In genomic region chr14:54338696-54339317, GRCh38 we compare ENCODE assay signal across 8 cellular contexts. TPM values are rescaled to one million over a fixed set of nuclear protein-coding genes. Genes with fewer than 3 reads are reported as not detected.
DNase-seq lines count a peak whose midpoint lies in the region; ATAC-seq, FAIRE-seq and TF ChIP-seq lines count a peak whose summit lies in the region.

No MANE protein-coding gene starts in this region.

- no peak for FAIRE-seq in pancreas (lab: Jason Lieb, UNC)

- no peak for TF ChIP-seq POLR2A in NB4 (IDR thresholded peaks at IDR 0.05; ENCODE audit: extremely low read depth, insufficient read length)

- no peaks in the 10 kb centered on the region for H3K36me3 ChIP-seq in pancreas

- WGBS in pancreas, 2 donors: 48 to 55% methylated on average over 6 of the region's 6 CpGs

- H3K9me3 ChIP-seq in pancreas: no peaks in the 10 kb centered on the region

- no peaks in the 10 kb centered on the region for H3K4me1 ChIP-seq in pancreas

- in situ Hi-C loops in G401 (cut with HindIII; ENCODE audit: low sequenced_read_pairs): loop anchor here (25.0 kb wide), 2 partner anchors 152 to 402 kb away; no protein-coding TSS in a partner anchor

- ATAC-seq in pancreas (no peak), GM21529 (IDR thresholded peaks at IDR 0.05; ENCODE audit: unreplicated experiment) (no peak)

- H3K27ac ChIP-seq in pancreas: no peak overlapping the region

- intact Hi-C loops in pancreas (cut with DNase I): no loop called here

- DNase-seq in G401 (ENCODE audit: low spot score) (peak; percentile 71), NB4 (ENCODE audit: low read depth) (peak; percentile 18), dermis blood vessel endothelial cell (peak; percentile 85), non-pigmented ciliary epithelial cell (ENCODE audit: low read depth) (peak; percentile 28), occipital lobe (lab: John Stamatoyannopoulos, UW) (no peak), pancreas (no peak), T-helper 9 cell (no peak)

- H3K27me3 ChIP-seq in pancreas: peaks cover 0 to 4% (median 0%) of the 10 kb centered on the region in 4 donors

- TF ChIP-seq CTCF in NB4 (IDR thresholded peaks at IDR 0.05; ENCODE audit: low read depth, low read length): peak; percentile 12
- no peak for TF ChIP-seq CTCF in pancreas (IDR thresholded peaks at IDR 0.05)

- no peak overlapping the region for H3K4me3 ChIP-seq in NB4 (ENCODE audit: low read depth, low read length)
- H3K4me3 ChIP-seq in pancreas: no peak overlapping the region

RNA-seq across cellular contexts. Expression of gene CDKN3, which starts 58.0 kb away (rescaled TPM):
- total RNA-seq in G401 (2014; rRNA removed; shearing (Covaris generic)): 110 and 135 TPM in 2 replicates
- total RNA-seq in dermis blood vessel endothelial cell (34.4 and 83.6 TPM in 2 replicates), occipital lobe (4.1 TPM), pancreas (1 to 10 TPM in 3 of 6 donors, under 1 TPM in 2, not detected in 1; 0.66 to 1.6 (median 1.1) TPM)
- 1 to 10 TPM in 1 of 2 donors, under 1 TPM in 1; 0.61 to 1.0 TPM for polyA plus RNA-seq in pancreas

Comparison
In these comparisons a context has a peak if more than half of its experiments do, and no peak if none do; other contexts are left out.
1. DNase-seq: peak in G401 (single experiment), NB4 (single experiment), dermis blood vessel endothelial cell (single experiment) and non-pigmented ciliary epithelial cell (single experiment); none in occipital lobe (single experiment), pancreas (0 of 6) and T-helper 9 cell (single experiment).